In the genomic region with DNA sequence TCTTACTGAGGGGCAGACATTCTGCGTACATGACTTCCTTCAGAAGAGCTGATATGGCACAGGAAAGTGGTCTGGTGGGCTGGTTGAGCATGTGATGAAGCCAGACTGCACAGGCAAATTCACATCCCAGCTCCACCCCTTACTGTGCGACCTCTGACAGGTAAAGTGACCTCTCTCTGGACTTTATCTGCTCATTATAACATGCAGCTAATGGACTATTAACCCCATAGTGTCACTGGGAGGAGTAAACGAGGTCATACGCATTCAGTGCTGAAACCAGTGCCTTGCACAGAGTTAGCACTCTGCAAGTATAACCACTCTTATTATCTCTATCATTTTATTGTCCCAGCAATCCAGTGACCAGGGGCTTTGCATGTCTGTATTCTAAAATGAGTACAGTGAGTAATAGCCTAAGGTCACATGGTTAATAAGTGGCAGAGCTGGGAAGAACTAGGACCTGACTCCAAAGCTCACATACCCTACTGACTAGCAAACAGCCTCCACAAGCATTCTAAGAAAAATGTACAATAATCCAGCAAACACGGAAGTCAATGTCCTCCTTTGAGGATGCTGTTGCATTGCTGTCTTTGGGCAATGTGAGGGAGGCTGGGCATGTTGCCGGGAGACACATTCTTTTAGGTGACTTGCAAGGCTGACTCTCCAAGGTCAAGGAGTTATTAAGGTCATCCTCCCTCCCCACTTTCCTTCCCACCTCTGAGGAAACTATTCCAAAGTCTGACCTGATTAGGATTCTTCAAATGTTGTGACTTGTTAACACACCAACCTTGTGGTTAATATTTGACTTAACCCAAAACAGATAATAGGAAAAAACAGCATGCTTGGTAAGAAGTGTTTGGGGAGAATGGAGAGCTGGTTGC, we compare ENCODE assay signal across 1 cellular context.
TF ChIP-seq lines count a peak whose summit lies in the region.

No MANE protein-coding gene starts in this region.

TF ChIP-seq in H1, 55 proteins besides CTCF, POLR2A, EP300 and RAD21:
- no peak for TF ChIP-seq BACH1 (IDR thresholded peaks at IDR 0.05; ENCODE audit: low read length)
- TF ChIP-seq SP4 (IDR thresholded peaks at IDR 0.05; ENCODE audit: low read length): no peak
- TF ChIP-seq ASH2L (IDR thresholded peaks at IDR 0.05; ENCODE audit: low read length): no peak
- no peak for TF ChIP-seq CHD7 (IDR thresholded peaks at IDR 0.05; ENCODE audit: insufficient replicate concordance, low read length)
- TF ChIP-seq KDM1A (IDR thresholded peaks at IDR 0.05; ENCODE audit: borderline replicate concordance, low read length): no peak
- no peak for TF ChIP-seq SP1 (IDR thresholded peaks at IDR 0.05; ENCODE audit: low read depth, low read length)
- no peak for TF ChIP-seq TAF1 (IDR thresholded peaks at IDR 0.05; ENCODE audit: low read depth, low read length)
- TF ChIP-seq PHF8 (conservative IDR thresholded peaks at IDR 0.05; ENCODE audit: low read depth, low read length): no peak
- TF ChIP-seq JUN (IDR thresholded peaks at IDR 0.05; ENCODE audit: low read depth, low read length): no peak
- no peak for TF ChIP-seq NRF1 (IDR thresholded peaks at IDR 0.05; ENCODE audit: low read depth, low read length)
- TF ChIP-seq CHD2 (IDR thresholded peaks at IDR 0.05; ENCODE audit: low read length): no peak
- TF ChIP-seq ATF2 (IDR thresholded peaks at IDR 0.05; ENCODE audit: low read length): no peak
- TF ChIP-seq GTF2F1 (IDR thresholded peaks at IDR 0.05; ENCODE audit: borderline replicate concordance, low read depth, low read length): no peak
- TF ChIP-seq BRCA1 (IDR thresholded peaks at IDR 0.05; ENCODE audit: low read depth, low read length): no peak
